Comparison of ENCODE assay signal across 14 cellular contexts in the genomic region with DNA sequence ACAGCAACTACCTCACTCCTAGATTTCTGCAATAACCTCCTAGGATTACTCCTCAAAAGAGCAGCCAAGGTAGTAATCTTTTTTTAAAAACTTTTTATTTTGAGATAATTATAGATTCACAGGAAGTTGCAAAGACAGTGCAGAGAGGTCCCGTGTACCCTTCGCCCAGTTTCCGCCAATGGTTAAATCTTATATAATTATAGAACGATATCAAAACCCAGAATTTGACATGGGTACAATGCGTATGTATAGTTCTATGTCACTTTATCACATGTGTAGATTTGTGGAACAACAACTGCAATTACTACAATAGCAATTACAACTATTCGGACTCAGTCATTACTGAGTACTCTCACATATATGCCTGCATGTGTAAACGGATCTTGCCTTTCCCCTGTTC.
DNase-seq lines count a peak whose midpoint lies in the region; ATAC-seq lines count a peak whose summit lies in the region.
"Had no signal": no experiment of that assay in that cellular context is flagged by ENCODE, and none has a peak within 500 bp of the region (broad histone marks: within the 10 kb centered on the region; RNA-seq: fewer than 3 reads in every experiment).

No MANE protein-coding gene starts in this region.

- H3K27ac Mint-ChIP-seq in stimulated activated naive CD8-positive, alpha-beta T cell treated with anti-CD3 and anti-CD28 coated beads, Interleukin-15, Interleukin-2, amounts not matched to agents 100 ng/mL and 50 ng/mL, for 24 hours = peak overlapping the region; percentile 90
- H3K27ac Mint-ChIP-seq in activated CD8-positive, alpha-beta T cell treated with anti-CD3 and anti-CD28 coated beads, Interleukin-2, amount 10 ng/mL, durations not matched to agents 7 days and 5 days = peak overlapping the region; percentile 89
- peak overlapping the region; percentile 95 to 99 (median 98) for H3K27ac Mint-ChIP-seq in naive B cell

- H3K36me3 Mint-ChIP-seq in stimulated activated naive CD8-positive, alpha-beta T cell treated with anti-CD3 and anti-CD28 coated beads, Interleukin-15, Interleukin-2, amounts not matched to agents 100 ng/mL and 50 ng/mL, for 24 hours (ENCODE audit: low read depth) = peaks cover 26% of the 10 kb centered on the region
- H3K36me3 Mint-ChIP-seq in activated CD8-positive, alpha-beta T cell treated with anti-CD3 and anti-CD28 coated beads, Interleukin-2, amount 10 ng/mL, durations not matched to agents 7 days and 5 days (ENCODE audit: low read depth) = peaks cover 22% of the 10 kb centered on the region
- H3K36me3 Mint-ChIP-seq in naive B cell = peaks cover 16 to 23% of the 10 kb centered on the region in 2 donors

- no peaks in the 10 kb centered on the region for H3K27me3 ChIP-seq in SJCRH30
- H3K27me3 ChIP-seq: hepatocyte, left lung had no signal

- peak overlapping the region; percentile 47 for H3K4me3 Mint-ChIP-seq in stimulated activated naive CD8-positive, alpha-beta T cell treated with anti-CD3 and anti-CD28 coated beads, Interleukin-15, Interleukin-2, amounts not matched to agents 100 ng/mL and 50 ng/mL, for 24 hours
- H3K4me3 Mint-ChIP-seq in activated CD8-positive, alpha-beta T cell treated with anti-CD3 and anti-CD28 coated beads, Interleukin-2, amount 10 ng/mL, durations not matched to agents 7 days and 5 days = peak overlapping the region; percentile 80
- H3K4me3 Mint-ChIP-seq in naive B cell = peak overlapping the region; percentile 62 to 87 (median 80)

- H3K4me1 Mint-ChIP-seq in stimulated activated naive CD8-positive, alpha-beta T cell treated with anti-CD3 and anti-CD28 coated beads, Interleukin-15, Interleukin-2, amounts not matched to agents 100 ng/mL and 50 ng/mL, for 24 hours (ENCODE audit: low read depth) = peaks cover 75% of the 10 kb centered on the region
- H3K4me1 Mint-ChIP-seq in activated CD8-positive, alpha-beta T cell treated with anti-CD3 and anti-CD28 coated beads, Interleukin-2, amount 10 ng/mL, durations not matched to agents 7 days and 5 days (ENCODE audit: low read depth) = peaks cover 56% of the 10 kb centered on the region
- H3K4me1 Mint-ChIP-seq in naive B cell = peaks cover 64 to 83% (median 79%) of the 10 kb centered on the region in 3 donors

- H3K9me3 Mint-ChIP-seq in stimulated activated naive CD8-positive, alpha-beta T cell treated with anti-CD3 and anti-CD28 coated beads, Interleukin-15, Interleukin-2, amounts not matched to agents 100 ng/mL and 50 ng/mL, for 24 hours = peaks cover 16% of the 10 kb centered on the region
- H3K9me3 Mint-ChIP-seq in activated CD8-positive, alpha-beta T cell treated with anti-CD3 and anti-CD28 coated beads, Interleukin-2, amount 10 ng/mL, durations not matched to agents 7 days and 5 days (ENCODE audit: insufficient read depth) = peaks cover 5% of the 10 kb centered on the region
- peaks cover 0 to 6% (median 0%) of the 10 kb centered on the region in 7 donors for H3K9me3 Mint-ChIP-seq in naive B cell

- no peak for DNase-seq in stimulated activated naive CD8-positive, alpha-beta T cell treated with anti-CD3 and anti-CD28 coated beads, Interleukin-15, Interleukin-2, amounts not matched to agents 100 U/mL and 50 U/mL, for 24 hours
- no peak for DNase-seq in activated CD8-positive, alpha-beta T cell treated with anti-CD3 and anti-CD28 coated beads, Interleukin-2, amount 10 ng/mL, durations not matched to agents 7 days and 5 days
- no peak for DNase-seq in naive B cell
- no peak for DNase-seq in cortex of kidney (lab: John Stamatoyannopoulos, UW)
- DNase-seq in SJCRH30 = no peak
- DNase-seq in stimulated activated CD8-positive, alpha-beta memory T cell treated with anti-CD3 and anti-CD28 coated beads, Interleukin-4, amount 100 ng/mL, for 48 hours = no peak
- DNase-seq in GDM1 (lab: John Stamatoyannopoulos, UW) = no peak
- DNase-seq: C1 segment of cervical spinal cord, left lung, NCI-H1105, NCI-H345, nucleus accumbens had no signal

- H3K27me3 Mint-ChIP-seq in stimulated activated naive CD8-positive, alpha-beta T cell treated with anti-CD3 and anti-CD28 coated beads, Interleukin-15, Interleukin-2, amounts not matched to agents 100 ng/mL and 50 ng/mL, for 24 hours = no peaks in the 10 kb centered on the region
- no peaks in the 10 kb centered on the region for H3K27me3 Mint-ChIP-seq in activated CD8-positive, alpha-beta T cell treated with anti-CD3 and anti-CD28 coated beads, Interleukin-2, amount 10 ng/mL, durations not matched to agents 7 days and 5 days (ENCODE audit: low read depth)
- H3K27me3 Mint-ChIP-seq in naive B cell = no peaks in the 10 kb centered on the region

- H3K9me3 ChIP-seq in SJCRH30 (replicated peaks) = no peaks in the 10 kb centered on the region; the same call in 1 of the 2 replicates
- H3K9me3 ChIP-seq: left lung had no signal

- no peaks in the 10 kb centered on the region for H3K4me1 ChIP-seq in SJCRH30

- H3K27ac ChIP-seq in SJCRH30 = no peak overlapping the region
- H3K27ac ChIP-seq: hepatocyte had no signal

- no peak for ATAC-seq in stimulated activated naive CD8-positive, alpha-beta T cell treated with anti-CD3 and anti-CD28 coated beads, Interleukin-15, Interleukin-2, amounts not matched to agents 100 U/mL and 50 U/mL, for 24 hours
- no peak for ATAC-seq in activated CD8-positive, alpha-beta T cell treated with anti-CD3 and anti-CD28 coated beads, Interleukin-2, amount 10 ng/mL, durations not matched to agents 7 days and 5 days
- ATAC-seq in naive B cell (ENCODE audit: low read depth in 2 of 2) = peak; percentile 8 to 20

- H3K36me3 ChIP-seq in SJCRH30 = no peaks in the 10 kb centered on the region
- H3K36me3 ChIP-seq: left lung had no signal

- POLR2A ChIA-PET in activated CD8-positive, alpha-beta T cell treated with anti-CD3 and anti-CD28 coated beads, Interleukin-2, amount 10 ng/mL, durations not matched to agents 7 days and 5 days (lab: Charles Lee) = interaction anchor here (2.1 kb wide), 1 partner anchor 165 kb away, joined by 6 read pairs; no protein-coding TSS in a partner anchor

- H3K4me3 ChIP-seq in SJCRH30 = no peak overlapping the region
- H3K4me3 ChIP-seq: hepatocyte, left lung had no signal

- CTCF ChIA-PET in activated CD8-positive, alpha-beta T cell treated with anti-CD3 and anti-CD28 coated beads, Interleukin-2, amount 10 ng/mL, durations not matched to agents 7 days and 5 days (lab: Charles Lee) = interaction anchor here (1.3 kb wide), 1 partner anchor 52 kb away, joined by 5 read pairs; no protein-coding TSS in a partner anchor

Comparison
In these comparisons a context has a peak if more than half of its experiments do, and no peak if none do; other contexts are left out.
1. ATAC-seq: peak in naive B cell (2 of 2); none in stimulated activated naive CD8-positive, alpha-beta T cell treated with anti-CD3 and anti-CD28 coated beads, Interleukin-15, Interleukin-2, amounts not matched to agents 100 U/mL and 50 U/mL, for 24 hours (single experiment) and activated CD8-positive, alpha-beta T cell treated with anti-CD3 and anti-CD28 coated beads, Interleukin-2, amount 10 ng/mL, durations not matched to agents 7 days and 5 days (single experiment).
2. Peak in every context shown above with its lines, with median percentiles within 50 percentile points of each other: H3K27ac Mint-ChIP-seq and H3K4me3 Mint-ChIP-seq.